Comparison of ENCODE assay signal across 8 cellular contexts in the genomic region with DNA sequence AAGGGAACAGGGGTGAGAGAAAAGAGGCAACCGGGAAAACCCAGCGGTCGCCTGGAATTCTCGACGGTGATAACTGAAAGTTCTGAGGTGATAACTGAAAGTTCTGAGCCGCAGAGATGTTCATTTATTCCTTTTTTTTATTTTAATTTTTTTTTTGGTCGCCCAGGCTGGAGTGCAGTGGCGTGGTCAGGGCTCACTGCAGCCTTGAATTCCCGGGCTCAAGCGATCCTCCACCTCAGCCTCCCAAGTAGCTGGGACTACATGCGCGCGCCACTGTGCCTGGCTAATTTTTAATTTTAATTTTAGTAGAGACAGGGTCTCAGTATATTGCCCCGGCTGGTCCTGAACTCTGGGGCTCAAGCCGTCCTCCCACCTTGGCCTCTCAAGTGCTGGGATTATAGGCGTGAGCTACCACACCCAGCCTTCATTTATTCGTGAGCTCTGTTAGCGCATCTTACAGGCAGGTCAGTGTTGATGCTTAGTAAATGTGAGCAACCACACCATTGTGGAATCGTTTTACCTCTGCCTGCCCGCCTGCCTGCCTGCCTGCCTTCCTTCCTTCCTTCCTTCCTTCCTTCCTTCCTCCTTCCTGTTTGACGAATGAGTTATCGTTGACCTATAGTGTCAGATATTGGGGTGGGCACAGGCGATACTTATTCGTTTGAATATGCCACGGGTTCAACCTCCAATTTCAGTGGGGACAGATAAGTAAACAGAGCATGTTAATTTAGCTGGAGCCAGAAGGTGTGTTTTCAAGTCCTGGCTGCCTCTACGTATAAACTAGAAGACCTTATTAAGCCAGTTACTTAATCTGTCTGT. TPM values are rescaled to one million over a fixed set of nuclear protein-coding genes. Genes with fewer than 3 reads are reported as not detected.
A peak's percentile ranks its signal among the peaks of the same experiment; 100 is the strongest.
DNase-seq lines count a peak whose midpoint lies in the region; ATAC-seq and TF ChIP-seq lines count a peak whose summit lies in the region.

No MANE protein-coding gene starts in this region.

- peaks cover 43% of the 10 kb centered on the region for H3K79me2 ChIP-seq in HCT116 (ENCODE audit: insufficient read depth, low read length)

- H3K9me3 ChIP-seq in HCT116 (ENCODE audit: control insufficient read depth in 1 of 2, insufficient read depth in 1 of 2, low read depth in 1 of 2, low read length in 2 of 2) (no peaks in the 10 kb centered on the region), Peyer's patch (no peaks in the 10 kb centered on the region), endodermal cell (ENCODE audit: control insufficient read depth, low read length) (no peaks in the 10 kb centered on the region)

- RAD21 ChIA-PET in HCT116 (lab: Charles Lee; ENCODE audit: low non-redundant PET in 1 of 2, low total read pairs in 2 of 2, uncharacterized antibody in 2 of 2, unreplicated experiment in 2 of 2) = interaction anchor here in 1 of 2 experiments (1.0 kb wide), 1 partner anchor 116 kb away, joined by 3 read pairs; no protein-coding TSS in a partner anchor

- WGBS in endodermal cell (ENCODE audit: insufficient coverage in 1 of 2, insufficient read length in 1 of 2), 2 experiments = 60 to 71% methylated on average over 16 to 26 of the region's 26 CpGs

- peak overlapping the region; percentile 69 for H3K9ac ChIP-seq in HCT116 (ENCODE audit: low read length)
- H3K9ac ChIP-seq in endodermal cell (ENCODE audit: extremely low read depth, low read length, poor library complexity, severe bottlenecking) = no peak overlapping the region

- peak overlapping the region; percentile 64 for H3K4me3 Mint-ChIP-seq in endodermal cell
- peak overlapping the region; percentile 86 for H3K4me3 Mint-ChIP-seq in nephron progenitor cell

- H3K27ac Mint-ChIP-seq in endodermal cell = peak overlapping the region; percentile 86
- H3K27ac Mint-ChIP-seq in nephron progenitor cell = no peak overlapping the region

- H3K27ac ChIP-seq in HCT116 (ENCODE audit: low read depth, low read length) (peak overlapping the region; percentile 79), Peyer's patch (peak overlapping the region; percentile 84 to 89 (median 88)), endodermal cell (ENCODE audit: low read depth, low read length) (no peak overlapping the region)

- H3K9me3 Mint-ChIP-seq in endodermal cell (peaks cover 2% of the 10 kb centered on the region), nephron progenitor cell (peaks cover 24% of the 10 kb centered on the region)

- H3K4me1 ChIP-seq in HCT116 (ENCODE audit: control insufficient read depth in 1 of 2, insufficient read depth in 2 of 2, low read length in 2 of 2) (peaks cover 0 to 20% of the 10 kb centered on the region in 2 experiments; a peak in 3 of 4 replicates), Peyer's patch (peaks cover 0 to 25% (median 8%) of the 10 kb centered on the region in 4 donors), endodermal cell (ENCODE audit: control insufficient read depth, insufficient read depth, low read length) (peaks cover 5% of the 10 kb centered on the region)

- no peaks in the 10 kb centered on the region; the same call in 1 of the 2 replicates for H3K9me2 ChIP-seq in HCT116 (ENCODE audit: insufficient read depth)

- POLR2A ChIA-PET in HCT116 (lab: Charles Lee) = interaction anchor here (0.8 kb wide), 1 partner anchor 312 kb away, joined by 7 read pairs; no protein-coding TSS in a partner anchor

- no peak for TF ChIP-seq RAD21 in HCT116 (IDR thresholded peaks at IDR 0.05; ENCODE audit: low read depth)

- peaks cover 11% of the 10 kb centered on the region for H3K4me1 Mint-ChIP-seq in endodermal cell
- H3K4me1 Mint-ChIP-seq in nephron progenitor cell = peaks cover 36% of the 10 kb centered on the region

- CTCF ChIA-PET in HCT116 (lab: Charles Lee) = interaction anchor here (1.3 to 1.9 kb wide), 3 partner anchors 11 to 334 kb away, joined by 4 to 8 read pairs (median 6); a partner anchor contains a TSS

- intact Hi-C loops in HCT116 (cut with micrococcal nuclease) = loop anchor here (5.0 kb wide), 1 partner anchor 334 kb away; a partner anchor contains a TSS

- peak overlapping the region; percentile 78 for H3K4me2 ChIP-seq in HCT116 (ENCODE audit: low read length)

- TF ChIP-seq CTCF in GM06990 (IDR thresholded peaks at IDR 0.05; ENCODE audit: insufficient read depth, low read length, poor library complexity, severe bottlenecking) = no peak
- TF ChIP-seq CTCF in HCT116 (IDR thresholded peaks at IDR 0.05 in 2 of 3, conservative IDR thresholded peaks at IDR 0.05 in 1 of 3; ENCODE audit: borderline replicate concordance in 1 of 3, insufficient read depth in 1 of 3, low read depth in 2 of 3, low read length in 2 of 3) = no peak
- TF ChIP-seq CTCF in Peyer's patch (IDR thresholded peaks at IDR 0.05) = no peak
- TF ChIP-seq CTCF in endodermal cell (conservative IDR thresholded peaks at IDR 0.05) = no peak
- TF ChIP-seq CTCF in nephron progenitor cell (IDR thresholded peaks at IDR 0.05) = no peak

- no peak overlapping the region for H2AFZ ChIP-seq in HCT116 (ENCODE audit: low read depth, low read length, poor library complexity, severe bottlenecking)

- no peaks in the 10 kb centered on the region for H3K27me3 Mint-ChIP-seq in endodermal cell (ENCODE audit: insufficient read depth)
- H3K27me3 Mint-ChIP-seq in nephron progenitor cell (ENCODE audit: low read depth, poor library complexity) = peaks cover 17% of the 10 kb centered on the region

- H3K36me3 Mint-ChIP-seq in endodermal cell (ENCODE audit: low read depth) (peaks cover 13% of the 10 kb centered on the region), nephron progenitor cell (ENCODE audit: low read depth) (peaks cover 34% of the 10 kb centered on the region)

- H3K36me3 ChIP-seq in GM06990 (ENCODE audit: control insufficient read depth, insufficient read depth, low read length) = no peaks in the 10 kb centered on the region
- H3K36me3 ChIP-seq in HCT116 (ENCODE audit: control insufficient read depth in 1 of 2, insufficient read depth in 2 of 2, low read length in 2 of 2) = peaks cover 12 to 14% of the 10 kb centered on the region in 2 experiments; a peak in 3 of 4 replicates
- no peaks in the 10 kb centered on the region for H3K36me3 ChIP-seq in Peyer's patch
- peaks cover 26% of the 10 kb centered on the region for H3K36me3 ChIP-seq in endodermal cell (ENCODE audit: control insufficient read depth, insufficient read depth, low read length)

- peak; percentile 61 for ATAC-seq in HCT116

- H3K27me3 ChIP-seq in GM06990 (replicated peaks; ENCODE audit: control insufficient read depth, insufficient read depth, low read length) (no peaks in the 10 kb centered on the region), HCT116 (ENCODE audit: insufficient read depth, low read length) (no peaks in the 10 kb centered on the region), Peyer's patch (no peaks in the 10 kb centered on the region), endodermal cell (ENCODE audit: control insufficient read depth, insufficient read depth, low read length, poor library complexity, severe bottlenecking) (no peaks in the 10 kb centered on the region)

- peak overlapping the region; percentile 64 for H3K4me3 ChIP-seq in GM06990 (replicated peaks; ENCODE audit: low read depth, low read length)
- peak overlapping the region; percentile 65 to 72 for H3K4me3 ChIP-seq in HCT116 (replicated peaks in 1 of 2; ENCODE audit: low read depth in 1 of 2, low read length in 2 of 2)
- H3K4me3 ChIP-seq in Peyer's patch = peak overlapping the region; percentile 64 to 77 (median 66)
- H3K4me3 ChIP-seq in endodermal cell (ENCODE audit: low read length) = peak overlapping the region; percentile 92

- TSS peak; percentile 73 for BruUV-seq in HCT116 (replicated peaks; lab: Mats Ljungman, UMichigan)

- TF ChIP-seq POLR2A in HCT116 (IDR thresholded peaks at IDR 0.05; ENCODE audit: borderline replicate concordance, extremely low read depth, insufficient read depth, insufficient read length) = no peak
- TF ChIP-seq POLR2A in Peyer's patch (IDR thresholded peaks at IDR 0.05) = no peak

- DNase-seq in GM06990 (ENCODE audit: extremely low read depth, insufficient read length) = no peak
- no peak for DNase-seq in HCT116 (ENCODE audit: low read depth, low spot score)
- no peak for DNase-seq in Peyer's patch
- DNase-seq in endodermal cell = no peak
- DNase-seq in nephron progenitor cell = peak; percentile 6
- no peak for DNase-seq in DMS153 treated with DMSO at 0.1 percent for 48 hours (lab: John Stamatoyannopoulos, UW; ENCODE audit: unreplicated experiment)
- no peak for DNase-seq in NCI-H2081 treated with DMSO at 0.1 percent for 48 hours (lab: John Stamatoyannopoulos, UW)
- no peak for DNase-seq in stimulated activated CD4-positive, alpha-beta T cell treated with anti-CD3 and anti-CD28 coated beads, Interleukin-2, amount 100 ng/mL, for 48 hours

- peaks cover 6% of the 10 kb centered on the region; the same call in 1 of the 2 replicates for H4K20me1 ChIP-seq in HCT116 (ENCODE audit: insufficient read depth)

TF ChIP-seq in HCT116, 20 proteins besides CTCF, POLR2A, EP300 and RAD21:
- TF ChIP-seq EZH2 (IDR thresholded peaks at IDR 0.05) = no peak
- peak; percentile 60 for TF ChIP-seq POLR2AphosphoS5 (IDR thresholded peaks at IDR 0.05; ENCODE audit: low read depth, low read length)
- TF ChIP-seq TCF7L2 (IDR thresholded peaks at IDR 0.05; ENCODE audit: borderline replicate concordance, extremely low read depth, insufficient read depth, insufficient read length) = no peak

RNA-seq across cellular contexts. Expression of gene E2F6, which starts 0.6 kb away (rescaled TPM):
- total RNA-seq in HCT116 (2021; ENCODE audit: unreplicated experiment) (22.8 TPM), Peyer's patch (10 to 100 TPM in 1 of 4 donors, 1 to 10 TPM in 3; 6.3 to 10.2 (median 6.8) TPM), endodermal cell (10 to 100 TPM; 24.9 to 30.3 TPM)
- 12.8 and 14.7 TPM in 2 replicates for polyA plus RNA-seq in HCT116 (2012)
- 32.9 TPM for polyA plus RNA-seq in endodermal cell (2013, experiment 1 of 2)
- 32.6 TPM for polyA plus RNA-seq in endodermal cell (2013, experiment 2 of 2)
